Comparison of ENCODE assay signal across 9 cellular contexts in the genomic region with DNA sequence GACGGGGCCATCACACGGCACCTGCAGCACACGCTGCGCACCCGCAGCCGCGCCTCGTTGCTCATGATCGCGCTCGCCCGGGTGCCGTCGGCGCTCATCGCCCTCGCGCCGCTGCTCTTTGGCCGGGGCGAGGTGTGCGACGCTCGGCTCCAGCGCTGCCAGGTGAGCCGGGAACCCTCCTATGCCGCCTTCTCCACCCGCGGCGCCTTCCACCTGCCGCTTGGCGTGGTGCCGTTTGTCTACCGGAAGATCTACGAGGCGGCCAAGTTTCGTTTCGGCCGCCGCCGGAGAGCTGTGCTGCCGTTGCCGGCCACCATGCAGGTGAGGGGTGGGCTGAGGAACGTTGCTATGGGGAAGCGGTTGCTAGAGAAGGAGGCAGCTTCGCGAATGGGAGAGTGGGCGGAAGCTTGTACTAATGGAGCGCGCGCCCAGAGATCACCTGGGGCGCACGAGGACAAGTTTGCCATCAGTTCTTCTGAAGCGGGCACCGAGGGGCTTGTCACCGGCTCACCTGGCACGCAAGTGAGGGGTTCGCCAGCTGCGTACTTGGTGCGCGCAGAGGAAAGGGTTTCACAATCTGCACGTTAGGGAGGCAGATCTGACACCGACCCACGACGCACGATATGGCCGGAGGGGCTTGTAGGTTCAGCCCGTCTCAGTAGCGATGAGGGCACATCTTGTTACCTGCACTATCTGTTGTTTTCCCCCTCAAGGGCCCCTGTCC.
"Had no signal": no experiment of that assay in that cellular context is flagged by ENCODE, and none has a peak within 500 bp of the region (broad histone marks: within the 10 kb centered on the region; RNA-seq: fewer than 3 reads in every experiment).

No MANE protein-coding gene starts in this region.

- H3K9me3 Mint-ChIP-seq: activated T-helper 17 cell treated with anti-CD3 and anti-CD28 coated beads, Interleukin-2, amount 50 U/mL, for 72 hours had no signal

- H3K27ac ChIP-seq: neutrophil, right atrium auricular region, thoracic aorta had no signal

- H3K4me3 ChIP-seq: right atrium auricular region, thoracic aorta had no signal

- H3K27ac Mint-ChIP-seq: activated T-helper 17 cell treated with anti-CD3 and anti-CD28 coated beads, Interleukin-2, amount 50 U/mL, for 72 hours; naive thymus-derived CD8-positive, alpha-beta T cell; stimulated activated naive CD8-positive, alpha-beta T cell treated with anti-CD3 and anti-CD28 coated beads, Interleukin-15, amount 100 ng/mL, for 72 hours had no signal

- H3K36me3 ChIP-seq: neutrophil, right atrium auricular region, thoracic aorta had no signal

- H3K4me1 Mint-ChIP-seq: activated T-helper 17 cell treated with anti-CD3 and anti-CD28 coated beads, Interleukin-2, amount 50 U/mL, for 72 hours; naive thymus-derived CD8-positive, alpha-beta T cell; stimulated activated naive CD8-positive, alpha-beta T cell treated with anti-CD3 and anti-CD28 coated beads, Interleukin-15, amount 100 ng/mL, for 72 hours had no signal

- FAIRE-seq: bronchial epithelial cell, islet of Langerhans had no signal

- H3K4me1 ChIP-seq: right atrium auricular region had no signal

- H3K9me3 ChIP-seq: thoracic aorta had no signal

- DNase-seq: activated naive CD4-positive, alpha-beta T cell treated with Interleukin-2 at 50 U/mL for 16 hours; naive thymus-derived CD8-positive, alpha-beta T cell; stimulated activated naive CD8-positive, alpha-beta T cell treated with anti-CD3 and anti-CD28 coated beads, Interleukin-15, amount 100 ng/mL, for 72 hours had no signal

- H3K4me3 Mint-ChIP-seq: activated T-helper 17 cell treated with anti-CD3 and anti-CD28 coated beads, Interleukin-2, amount 50 U/mL, for 72 hours; naive thymus-derived CD8-positive, alpha-beta T cell; stimulated activated naive CD8-positive, alpha-beta T cell treated with anti-CD3 and anti-CD28 coated beads, Interleukin-15, amount 100 ng/mL, for 72 hours had no signal
